Comparison of ENCODE assay signal across 10 cellular contexts in the genomic region with DNA sequence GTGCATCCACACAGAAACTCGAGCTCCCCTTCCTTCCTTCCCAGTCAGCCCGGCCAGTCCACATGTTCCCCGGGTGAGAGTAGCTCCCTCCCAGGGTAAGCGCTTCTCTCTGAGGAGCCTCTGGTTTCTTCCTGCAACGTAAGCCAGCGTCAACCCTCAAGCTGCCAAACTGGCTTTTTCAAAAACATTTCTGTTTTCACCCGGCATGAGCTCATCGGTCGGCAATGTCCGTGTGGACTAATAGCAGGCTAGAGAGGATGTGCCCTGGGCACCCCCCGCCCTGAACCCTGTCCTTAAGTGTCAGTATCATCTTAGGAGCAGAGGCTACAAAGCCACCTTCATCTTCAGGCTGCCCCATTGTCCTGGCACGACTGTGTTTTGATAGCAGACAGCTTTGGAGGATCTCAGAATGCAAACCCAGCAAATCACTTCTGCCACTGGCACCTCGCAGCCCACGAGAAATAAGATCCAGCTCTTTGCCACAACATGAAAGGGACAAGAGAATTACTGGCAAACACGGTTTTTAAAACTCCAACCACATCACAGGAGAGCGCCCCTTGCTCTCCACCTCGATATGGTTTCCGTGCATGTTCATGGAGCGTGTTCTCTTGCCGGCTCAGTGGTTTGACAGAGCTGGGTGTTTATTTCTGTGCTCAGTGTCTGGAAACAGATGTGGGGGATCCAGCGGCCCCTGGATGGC. TPM values are rescaled to one million over a fixed set of nuclear protein-coding genes. Genes with fewer than 3 reads are reported as not detected.
DNase-seq lines count a peak whose midpoint lies in the region; ATAC-seq lines count a peak whose summit lies in the region.
"Had no signal": no experiment of that assay in that cellular context is flagged by ENCODE, and none has a peak within 500 bp of the region (broad histone marks: within the 10 kb centered on the region; RNA-seq: fewer than 3 reads in every experiment).

No MANE protein-coding gene starts in this region.

- no peaks in the 10 kb centered on the region for H3K27me3 ChIP-seq in esophagus (ENCODE audit: control insufficient read depth in 1 of 2, insufficient read depth in 2 of 2, low read length in 2 of 2)
- H3K27me3 ChIP-seq in mesenchymal stem cell (ENCODE audit: control insufficient read depth in 1 of 2, insufficient read depth in 1 of 2, low read length in 2 of 2): peaks cover 0 to 24% of the 10 kb centered on the region in 2 experiments

- H2BK5ac ChIP-seq in mesenchymal stem cell (ENCODE audit: low read depth, low read length, poor library complexity, severe bottlenecking): no peak overlapping the region

- peaks cover 0 to 3% of the 10 kb centered on the region in 2 donors for H3K36me3 ChIP-seq in esophagus (ENCODE audit: control insufficient read depth in 2 of 2, insufficient read depth in 2 of 2, low read length in 1 of 2)
- peaks cover 0 to 46% of the 10 kb centered on the region in 2 experiments for H3K36me3 ChIP-seq in mesenchymal stem cell (ENCODE audit: control insufficient read depth in 1 of 2, insufficient read depth in 2 of 2, low read depth in 1 of 2, low read length in 2 of 2)

- H2BK15ac ChIP-seq in mesenchymal stem cell (ENCODE audit: low read depth, poor library complexity, severe bottlenecking): no peak overlapping the region

- no peak overlapping the region for H3K14ac ChIP-seq in mesenchymal stem cell (ENCODE audit: low read length in 2 of 2)

- no peak overlapping the region for H4K8ac ChIP-seq in mesenchymal stem cell (ENCODE audit: low read length)

- H3K18ac ChIP-seq in mesenchymal stem cell (ENCODE audit: low read depth in 1 of 2, low read length in 2 of 2): no peak overlapping the region

- no peak for ATAC-seq in GM21717 (IDR thresholded peaks at IDR 0.05; ENCODE audit: unreplicated experiment)

- WGBS in esophagus, 2 donors: 30 to 33% methylated on average over 21 of the region's 21 CpGs
- 69% methylated on average over 19 of the region's 21 CpGs for WGBS in mesenchymal stem cell

- no peak overlapping the region for H3K4ac ChIP-seq in mesenchymal stem cell (ENCODE audit: low read depth in 1 of 2, low read length in 2 of 2)

- peaks cover 0 to 3% of the 10 kb centered on the region in 2 donors for H3K4me1 ChIP-seq in esophagus (ENCODE audit: control insufficient read depth in 2 of 2, insufficient read depth in 2 of 2, low read length in 1 of 2)
- peaks cover 8% of the 10 kb centered on the region for H3K4me1 ChIP-seq in mesenchymal stem cell (ENCODE audit: control insufficient read depth, insufficient read depth, low read depth, low read length)

- H2AFZ ChIP-seq in mesenchymal stem cell (ENCODE audit: low read depth, low read length): no peak overlapping the region

- H2AK5ac ChIP-seq in mesenchymal stem cell (ENCODE audit: low read length, severe bottlenecking): no peak overlapping the region

- DNase-seq in LHCN-M2 (ENCODE audit: low read depth) (peak; percentile 47), mesenchymal stem cell (peak; percentile 38), ureter (ENCODE audit: low spot score) (peak; percentile 73), NCI-H2029 (lab: John Stamatoyannopoulos, UW) (no peak), NCI-H1105 (lab: John Stamatoyannopoulos, UW) (no peak)
- DNase-seq: activated effector memory CD4-positive, alpha-beta T cell treated with Interleukin-2 at 50 U/mL for 16 hours; NCI-H1417; T-helper 9 cell had no signal

- H3K4me2 ChIP-seq in mesenchymal stem cell (ENCODE audit: low read length, poor library complexity, severe bottlenecking): no peak overlapping the region

- no peak overlapping the region for H4K91ac ChIP-seq in mesenchymal stem cell (ENCODE audit: low read length)

- no peaks in the 10 kb centered on the region for H3K79me1 ChIP-seq in mesenchymal stem cell (replicated peaks; ENCODE audit: low read length, poor library complexity, severe bottlenecking)

- H3K9me3 ChIP-seq in esophagus (ENCODE audit: control insufficient read depth in 2 of 2, insufficient read depth in 1 of 2, low read depth in 1 of 2, low read length in 1 of 2) (no peaks in the 10 kb centered on the region), mesenchymal stem cell (ENCODE audit: control insufficient read depth, low read length) (no peaks in the 10 kb centered on the region)

- H2BK120ac ChIP-seq in mesenchymal stem cell (ENCODE audit: low read depth, low read length): no peak overlapping the region

- H3K23ac ChIP-seq in mesenchymal stem cell (ENCODE audit: low read length in 2 of 2): no peak overlapping the region

- H3K27ac ChIP-seq in esophagus (ENCODE audit: low read depth in 2 of 2, low read length in 1 of 2) (peak overlapping the region; percentile 55 to 69), mesenchymal stem cell (ENCODE audit: low read length, poor library complexity, severe bottlenecking) (no peak overlapping the region)

- peak overlapping the region; percentile 76 for H3K9ac ChIP-seq in mesenchymal stem cell (ENCODE audit: low read length)

- H3K4me3 ChIP-seq in esophagus (ENCODE audit: low read depth in 1 of 2, low read length in 2 of 2): no peak overlapping the region
- peak overlapping the region in 1 of 2 experiments; percentile 50 for H3K4me3 ChIP-seq in mesenchymal stem cell (ENCODE audit: insufficient read depth in 1 of 2, low read depth in 1 of 2, low read length in 2 of 2)

- H2BK12ac ChIP-seq in mesenchymal stem cell (ENCODE audit: low read length in 2 of 2): no peak overlapping the region

RNA-seq across cellular contexts. Expression of a gene that starts 9.9 kb away (rescaled TPM):
- total RNA-seq in LHCN-M2 (2014; rRNA removed) (0.06 and 0.11 TPM in 2 replicates), ureter (24.2 TPM)
- 0.12 TPM for polyA plus RNA-seq in LHCN-M2 (2012)
- polyA plus RNA-seq in esophagus: 10 to 100 TPM in 1 of 2 donors, 1 to 10 TPM in 1; 9.3 to 32.8 TPM
- 14.8 TPM for polyA plus RNA-seq in mesenchymal stem cell (2013, experiment 1 of 2)
- 15.4 TPM for polyA plus RNA-seq in mesenchymal stem cell (2013, experiment 2 of 2)

RNA-seq across cellular contexts. Expression of a gene that starts 29.6 kb away (rescaled TPM):
- total RNA-seq in LHCN-M2 (2014; rRNA removed): 0.17 and 0.26 TPM in 2 replicates
- 0.24 TPM for polyA plus RNA-seq in LHCN-M2 (2012)
- polyA plus RNA-seq in esophagus: 1 to 10 TPM; 4.4 to 7.0 TPM
- 1.8 TPM for polyA plus RNA-seq in mesenchymal stem cell (2013, experiment 1 of 2)
- 1.5 TPM for polyA plus RNA-seq in mesenchymal stem cell (2013, experiment 2 of 2)
- 29.5 TPM for total RNA-seq in ureter

Comparison
In these comparisons a context has a peak if more than half of its experiments do, and no peak if none do; other contexts are left out.
1. DNase-seq: peak in LHCN-M2 (single experiment), mesenchymal stem cell (single experiment) and ureter (single experiment); none in NCI-H2029 (single experiment) and NCI-H1105 (single experiment).
2. RNA of a gene that starts 9.9 kb away (total RNA-seq): 24.2 TPM in ureter (single experiment); 0.06 to 0.11 TPM in LHCN-M2; every median in the first group is over 10 times any median in the second.
3. RNA of a gene that starts 29.6 kb away (total RNA-seq): 29.5 TPM in ureter (single experiment); 0.17 to 0.26 TPM in LHCN-M2; every median in the first group is over 10 times any median in the second.